In genomic region chr9:92120138-92120537, GRCh38 we compare ENCODE assay signal across 12 cellular contexts. TPM values are rescaled to one million over a fixed set of nuclear protein-coding genes. Genes with fewer than 3 reads are reported as not detected.
DNase-seq lines count a peak whose midpoint lies in the region; ATAC-seq and TF ChIP-seq lines count a peak whose summit lies in the region.
"Had no signal": no experiment of that assay in that cellular context is flagged by ENCODE, and none has a peak within 500 bp of the region (broad histone marks: within the 10 kb centered on the region; RNA-seq: fewer than 3 reads in every experiment).

No MANE protein-coding gene starts in this region.

- no peaks in the 10 kb centered on the region for H3K27me3 ChIP-seq in neutrophil
- H3K27me3 ChIP-seq: BLaER1 treated with 17β-estradiol and CSF1 and Interleukin-3, amounts not matched to agents 10 nM and 100 nM had no signal

- no peak overlapping the region for H3K4me3 ChIP-seq in HEK293 (ENCODE audit: low read depth, low read length)
- H3K4me3 ChIP-seq in neutrophil (ENCODE audit: low read depth in 1 of 2, low read length in 1 of 2) = peak overlapping the region; percentile 53 to 58
- H3K4me3 ChIP-seq: BLaER1 treated with 17β-estradiol and CSF1 and Interleukin-3, amounts not matched to agents 10 nM and 100 nM; GM23338 had no signal

- POLR2A ChIA-PET in HEK293 (lab: Yijun Ruan, JAX) = no interaction called here

- H3K9me3 ChIP-seq in HEK293 (ENCODE audit: control insufficient read depth, insufficient read depth, low read depth, low read length) (no peaks in the 10 kb centered on the region), neutrophil (no peaks in the 10 kb centered on the region)
- H3K9me3 ChIP-seq: Caco-2 had no signal

- TF ChIP-seq CTCF in HEK293 (tag by site-specific recombination; IDR thresholded peaks at IDR 0.05) (no peak), neutrophil (IDR thresholded peaks at IDR 0.05) (no peak)

- H3K27ac ChIP-seq in HEK293 (ENCODE audit: extremely low read depth, low read depth, low read length) = no peak overlapping the region
- H3K27ac ChIP-seq in adipose tissue (ENCODE audit: low read depth, low read length) = peak overlapping the region; percentile 28
- peak overlapping the region; percentile 89 for H3K27ac ChIP-seq in neutrophil

- H3K36me3 ChIP-seq in HEK293 (ENCODE audit: control insufficient read depth in 2 of 2, insufficient read depth in 1 of 2, low read length in 2 of 2) (no peaks in the 10 kb centered on the region), neutrophil (no peaks in the 10 kb centered on the region)
- H3K36me3 ChIP-seq: BLaER1 treated with 17β-estradiol and CSF1 and Interleukin-3, amounts not matched to agents 10 nM and 100 nM had no signal

- ATAC-seq in GM19452 (IDR thresholded peaks at IDR 0.05; ENCODE audit: unreplicated experiment) (no peak), HG03280 (IDR thresholded peaks at IDR 0.05; ENCODE audit: unreplicated experiment) (no peak)
- ATAC-seq: GM23338, HCT116 had no signal

- no peak for DNase-seq in NCI-H2029 (lab: John Stamatoyannopoulos, UW)
- DNase-seq: Caco-2; CD4-positive, alpha-beta T cell; KG1 had no signal

- CTCF ChIA-PET in HEK293 (lab: Yijun Ruan, JAX) = no interaction called here

- H3K4me1 ChIP-seq in HEK293 (ENCODE audit: control insufficient read depth, insufficient read depth, low read length) = no peaks in the 10 kb centered on the region
- peaks cover 57 to 58% of the 10 kb centered on the region in 2 experiments for H3K4me1 ChIP-seq in neutrophil (ENCODE audit: control insufficient read depth in 1 of 2, insufficient read depth in 1 of 2, low read depth in 1 of 2, low read length in 1 of 2)
- H3K4me1 ChIP-seq: Caco-2 had no signal

TF ChIP-seq in HEK293, 187 proteins besides CTCF, POLR2A, EP300 and RAD21:
- TF ChIP-seq ZNF707 (tag by site-specific recombination; IDR thresholded peaks at IDR 0.05) (peak; percentile 73), ZNF433 (tag by site-specific recombination; IDR thresholded peaks at IDR 0.05; ENCODE audit: low read depth) (no peak)

RNA-seq across cellular contexts. Expression of gene SPTLC1, which starts 4.9 kb away (rescaled TPM):
- 10 to 100 TPM; 24.1 to 37.7 (median 24.5) TPM for polyA plus RNA-seq in adipose tissue
